ENCODE assay signal across 32 cellular contexts in the genomic region with DNA sequence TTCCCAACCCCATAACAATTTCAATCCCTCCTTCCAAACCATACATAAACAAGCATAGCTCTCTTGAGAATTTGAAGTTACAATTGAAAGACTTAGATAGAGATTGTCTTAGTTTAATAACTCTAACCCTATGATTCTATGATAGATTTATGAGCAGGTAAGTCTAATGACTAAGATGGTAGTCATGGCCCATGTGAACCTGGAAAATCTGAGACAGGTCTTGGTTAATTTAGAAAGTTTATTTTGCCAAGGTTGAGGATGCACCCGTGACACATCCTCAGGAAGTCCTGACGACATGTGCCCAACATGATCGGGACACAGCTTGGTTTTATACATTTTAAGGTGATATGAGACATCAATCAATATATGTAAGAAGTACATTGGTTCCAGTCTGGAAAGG.
"Had no signal": no experiment of that assay in that cellular context is flagged by ENCODE, and none has a peak within 500 bp of the region (broad histone marks: within the 10 kb centered on the region; RNA-seq: fewer than 3 reads in every experiment).

No MANE protein-coding gene starts in this region.

- H3K4me3 ChIP-seq: ascending aorta, MG63, PC-9, SJCRH30, SK-N-MC had no signal

- ATAC-seq: activated CD8-positive, alpha-beta T cell treated with anti-CD3 and anti-CD28 coated beads, Interleukin-2, amount 10 ng/mL, durations not matched to agents 7 days and 5 days had no signal

- H3K36me3 ChIP-seq: ascending aorta, MG63, SJCRH30, WERI-Rb-1 had no signal

- H3K36me3 Mint-ChIP-seq: activated naive CD4-positive, alpha-beta T cell treated with anti-CD3 and anti-CD28 coated beads, Interleukin-2, amount 50 U/mL, for 24 hours; activated naive CD8-positive, alpha-beta T cell treated with anti-CD3 and anti-CD28 coated beads, Interleukin-2, amount 10 ng/mL, durations not matched to agents 7 days and 5 days had no signal

- H3K9me3 ChIP-seq: ascending aorta, MG63, SJCRH30 had no signal

- DNase-seq: activated CD4-positive, alpha-beta T cell treated with anti-CD3 and anti-CD28 coated beads, Interleukin-2, amount 10 ng/mL, durations not matched to agents 24 days and 14 days; activated CD4-positive, alpha-beta T cell treated with anti-CD3 and anti-CD28 coated beads, Interleukin-2, amount 50 U/mL, for 4 hours; activated CD4-positive, CD25-positive, alpha-beta regulatory T cell; activated CD8-positive, alpha-beta T cell treated with anti-CD3 and anti-CD28 coated beads, Interleukin-2, amount 10 ng/mL, durations not matched to agents 7 days and 5 days; activated gamma-delta T cell; activated naive CD4-positive, alpha-beta T cell treated with Interleukin-2 at 50 U/mL for 16 hours; activated naive CD8-positive, alpha-beta T cell treated with anti-CD3 and anti-CD28 coated beads, Interleukin-2, amount 10 ng/mL, durations not matched to agents 7 days and 5 days; activated T-cell treated with anti-CD3 and anti-CD28 coated beads, Interleukin-2, amount 50 U/mL, for 24 hours; amygdala; caudate nucleus; Karpas-422; KBM-7; MG63; NCI-H1048; NCI-H1105 treated with DMSO at 0.1 percent for 48 hours; NCI-H1436; NCI-H1694; NCI-H1930; NCI-H2081 treated with DMSO at 0.1 percent for 48 hours; NCI-H226; NCI-H524; NCI-H69; PC-9; SHP77; SJCRH30; T1000 had no signal

- H3K27me3 Mint-ChIP-seq: activated CD4-positive, alpha-beta T cell treated with anti-CD3 and anti-CD28 coated beads, Interleukin-2, amount 10 ng/mL, durations not matched to agents 24 days and 14 days; activated naive CD8-positive, alpha-beta T cell treated with anti-CD3 and anti-CD28 coated beads, Interleukin-2, amount 10 ng/mL, durations not matched to agents 7 days and 5 days; activated T-cell treated with anti-CD3 and anti-CD28 coated beads, Interleukin-2, amount 50 U/mL, for 24 hours had no signal

- H3K27ac ChIP-seq: ascending aorta, PC-9, SJCRH30, SK-N-MC, WERI-Rb-1 had no signal

- H3K9me3 Mint-ChIP-seq: activated CD4-positive, alpha-beta T cell treated with anti-CD3 and anti-CD28 coated beads, Interleukin-2, amount 10 ng/mL, durations not matched to agents 24 days and 14 days had no signal

- FAIRE-seq: RCC 7860 had no signal

- H3K27ac Mint-ChIP-seq: activated CD4-positive, alpha-beta T cell treated with anti-CD3 and anti-CD28 coated beads, Interleukin-2, amount 10 ng/mL, durations not matched to agents 24 days and 14 days; activated CD8-positive, alpha-beta T cell treated with anti-CD3 and anti-CD28 coated beads, Interleukin-2, amount 10 ng/mL, durations not matched to agents 7 days and 5 days; activated naive CD4-positive, alpha-beta T cell treated with anti-CD3 and anti-CD28 coated beads, Interleukin-2, amount 50 U/mL, for 24 hours; activated naive CD8-positive, alpha-beta T cell treated with anti-CD3 and anti-CD28 coated beads, Interleukin-2, amount 10 ng/mL, durations not matched to agents 7 days and 5 days; activated T-cell treated with anti-CD3 and anti-CD28 coated beads, Interleukin-2, amount 50 U/mL, for 24 hours; activated T-helper 2 cell treated with anti-CD3 and anti-CD28 coated beads, Interferon-gamma antibody, Interleukin-2, Interleukin-4, amounts not matched to agents 10 μg/mL and 5 μg/mL and 100 μg/mL, durations not matched to agents 14 hours and 24 hours and 36 hours had no signal

- H2AFZ ChIP-seq: PC-9 had no signal

- H3K27me3 ChIP-seq: ascending aorta, MG63, SJCRH30 had no signal

- H3K4me3 Mint-ChIP-seq: activated CD4-positive, alpha-beta T cell treated with anti-CD3 and anti-CD28 coated beads, Interleukin-2, amount 10 ng/mL, durations not matched to agents 24 days and 14 days; activated CD8-positive, alpha-beta T cell treated with anti-CD3 and anti-CD28 coated beads, Interleukin-2, amount 10 ng/mL, durations not matched to agents 7 days and 5 days; activated naive CD4-positive, alpha-beta T cell treated with anti-CD3 and anti-CD28 coated beads, Interleukin-2, amount 50 U/mL, for 24 hours; activated naive CD8-positive, alpha-beta T cell treated with anti-CD3 and anti-CD28 coated beads, Interleukin-2, amount 10 ng/mL, durations not matched to agents 7 days and 5 days; activated T-cell treated with anti-CD3 and anti-CD28 coated beads, Interleukin-2, amount 50 U/mL, for 24 hours had no signal

- H3K4me1 ChIP-seq: ascending aorta, SJCRH30 had no signal

- H3K4me2 ChIP-seq: PC-9 had no signal

- H3K4me1 Mint-ChIP-seq: activated CD4-positive, alpha-beta T cell treated with anti-CD3 and anti-CD28 coated beads, Interleukin-2, amount 10 ng/mL, durations not matched to agents 24 days and 14 days; activated naive CD4-positive, alpha-beta T cell treated with anti-CD3 and anti-CD28 coated beads, Interleukin-2, amount 50 U/mL, for 24 hours; activated naive CD8-positive, alpha-beta T cell treated with anti-CD3 and anti-CD28 coated beads, Interleukin-2, amount 10 ng/mL, durations not matched to agents 7 days and 5 days had no signal
